ENCODE assay signal across 10 cellular contexts in genomic region chr7:28921822-28922221, GRCh38. TPM values are rescaled to one million over a fixed set of nuclear protein-coding genes. Genes with fewer than 3 reads are reported as not detected.
A peak's percentile ranks its signal among the peaks of the same experiment; 100 is the strongest.
DNase-seq lines count a peak whose midpoint lies in the region; ATAC-seq and TF ChIP-seq lines count a peak whose summit lies in the region.
"Had no signal": no experiment of that assay in that cellular context is flagged by ENCODE, and none has a peak within 500 bp of the region (broad histone marks: within the 10 kb centered on the region; RNA-seq: fewer than 3 reads in every experiment).

No MANE protein-coding gene starts in this region.

- DNase-seq in NOMO-1 (lab: John Stamatoyannopoulos, UW; ENCODE audit: unreplicated experiment in 2 of 2) = peak; percentile 32 to 44
- no peak for DNase-seq in NOMO-1 treated with dmso at 0.1 percent for 144 hours (lab: John Stamatoyannopoulos, UW; ENCODE audit: unreplicated experiment)
- peak; percentile 26 for DNase-seq in LNCaP clone FGC (ENCODE audit: low read depth)
- DNase-seq in Peyer's patch = peak in 1 of 3 donors; percentile 77
- DNase-seq in brain microvascular endothelial cell = peak; percentile 77
- peak; percentile 25 to 43 (median 35) for DNase-seq in immature natural killer cell
- peak; percentile 40 for DNase-seq in stimulated activated CD4-positive, alpha-beta T cell treated with anti-CD3 and anti-CD28 coated beads, Interleukin-15, amount 100 ng/mL, for 24 hours

- no peaks in the 10 kb centered on the region for H3K36me3 Mint-ChIP-seq in immature natural killer cell

- no peak for TF ChIP-seq POLR2A in Peyer's patch (IDR thresholded peaks at IDR 0.05)

- peak; percentile 83 for ATAC-seq in GM21825 (IDR thresholded peaks at IDR 0.05; ENCODE audit: unreplicated experiment)

- H3K4me1 Mint-ChIP-seq in immature natural killer cell = peaks cover 8 to 20% of the 10 kb centered on the region in 2 donors

- H3K36me3 ChIP-seq in Peyer's patch (no peaks in the 10 kb centered on the region), brain microvascular endothelial cell (replicated peaks) (no peaks in the 10 kb centered on the region)
- H3K36me3 ChIP-seq: BLaER1 treated with 17β-estradiol and CSF1 and Interleukin-3, amounts not matched to agents 10 nM and 100 nM had no signal

- no peaks in the 10 kb centered on the region for H3K9me3 Mint-ChIP-seq in immature natural killer cell

- H3K9me3 ChIP-seq in Peyer's patch = no peaks in the 10 kb centered on the region
- H3K9me3 ChIP-seq: BLaER1 treated with 17β-estradiol and CSF1 and Interleukin-3, amounts not matched to agents 10 nM and 100 nM had no signal

- TF ChIP-seq CTCF in LNCaP clone FGC (IDR thresholded peaks at IDR 0.05; ENCODE audit: control insufficient read depth, extremely low read depth, insufficient read depth) (peak; percentile 78), Peyer's patch (IDR thresholded peaks at IDR 0.05) (peak; percentile 64 to 94 (median 92)), brain microvascular endothelial cell (IDR thresholded peaks at IDR 0.05; ENCODE audit: low read depth, low read length, missing control alignments) (peak; percentile 89)

- in situ Hi-C loops in brain microvascular endothelial cell (cut with HindIII; ENCODE audit: low pct_ligation_motif_present, low sequenced_read_pairs) = no loop called here

- no peaks in the 10 kb centered on the region for H3K27me3 ChIP-seq in Peyer's patch
- no peaks in the 10 kb centered on the region for H3K27me3 ChIP-seq in brain microvascular endothelial cell (replicated peaks)

- no peak overlapping the region for H3K27ac Mint-ChIP-seq in immature natural killer cell

- H3K4me3 ChIP-seq in LNCaP clone FGC (ENCODE audit: low read depth, low read length) (no peak overlapping the region), Peyer's patch (no peak overlapping the region), brain microvascular endothelial cell (ENCODE audit: low read depth, low read length) (no peak overlapping the region)
- H3K4me3 ChIP-seq: BLaER1 treated with 17β-estradiol and CSF1 and Interleukin-3, amounts not matched to agents 10 nM and 100 nM had no signal

- H3K27me3 Mint-ChIP-seq in immature natural killer cell (ENCODE audit: low read depth in 3 of 3) = peaks cover 6 to 7% (median 6%) of the 10 kb centered on the region in 3 donors

- no peak overlapping the region for H3K4me3 Mint-ChIP-seq in immature natural killer cell

- H3K4me1 ChIP-seq in Peyer's patch = peaks cover 0 to 4% (median 0%) of the 10 kb centered on the region in 4 donors

- H3K27ac ChIP-seq in Peyer's patch (no peak overlapping the region), brain microvascular endothelial cell (no peak overlapping the region)
- H3K27ac ChIP-seq: BLaER1 treated with 17β-estradiol and CSF1 and Interleukin-3, amounts not matched to agents 10 nM and 100 nM; epithelial cell of prostate had no signal

RNA-seq across cellular contexts. Expression of gene TRIL, which starts 36.3 kb away (rescaled TPM):
- 1 to 10 TPM in 2 of 4 donors, under 1 TPM in 2; 0.70 to 1.7 (median 1.0) TPM for total RNA-seq in Peyer's patch
- not detected for polyA plus RNA-seq in immature natural killer cell
